12 cellular contexts compared by ENCODE assay signal in the genomic region with DNA sequence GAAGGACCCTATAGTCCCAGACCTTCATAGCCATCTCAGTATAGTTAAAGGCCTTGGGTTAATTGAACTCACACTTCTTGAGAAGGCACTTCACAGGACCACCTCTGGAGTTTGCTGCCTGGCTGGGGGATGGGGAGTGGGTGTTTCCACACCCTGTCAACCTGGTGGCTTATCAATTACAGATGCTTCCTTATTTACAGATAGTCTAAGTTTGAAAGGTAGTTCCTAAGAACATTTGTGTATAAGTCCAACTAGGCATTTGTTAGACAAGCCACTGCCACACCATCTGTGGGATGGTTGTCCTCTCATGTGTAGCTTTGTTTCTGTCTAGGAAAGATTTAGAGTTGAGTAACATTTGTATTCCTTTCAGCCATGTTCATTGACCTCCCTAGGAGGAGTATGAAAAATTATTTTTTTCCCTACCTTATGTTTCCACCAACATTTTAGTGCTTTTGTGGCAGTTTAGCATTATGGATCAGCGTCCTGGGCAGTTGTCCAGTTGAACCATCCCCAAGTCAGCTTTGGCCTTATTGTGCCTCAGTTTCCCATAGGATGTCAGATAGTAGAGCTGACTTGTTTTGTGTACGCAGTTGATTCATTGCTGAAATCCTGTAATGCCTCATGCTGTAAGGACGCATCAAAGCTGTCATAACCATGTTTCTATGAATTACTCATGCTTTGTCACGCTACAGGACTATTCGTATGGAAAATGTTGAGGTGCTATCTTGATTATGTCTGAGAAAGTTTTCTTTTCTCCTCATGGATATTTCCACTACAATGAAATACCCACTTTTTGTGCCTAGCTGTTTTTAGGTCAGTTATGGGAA. TPM values are rescaled to one million over a fixed set of nuclear protein-coding genes. Genes with fewer than 3 reads are reported as not detected.
A peak's percentile ranks its signal among the peaks of the same experiment; 100 is the strongest.
DNase-seq lines count a peak whose midpoint lies in the region; ATAC-seq, FAIRE-seq and TF ChIP-seq lines count a peak whose summit lies in the region.
"Had no signal": no experiment of that assay in that cellular context is flagged by ENCODE, and none has a peak within 500 bp of the region (broad histone marks: within the 10 kb centered on the region; RNA-seq: fewer than 3 reads in every experiment).

No MANE protein-coding gene starts in this region.

- H3K4me3 ChIP-seq in astrocyte (ENCODE audit: insufficient read depth, low read depth, low read length) (no peak overlapping the region), trophoblast cell (ENCODE audit: low read depth, low read length) (no peak overlapping the region)
- H3K4me3 ChIP-seq: thoracic aorta had no signal

- no peak overlapping the region for H2BK5ac ChIP-seq in trophoblast cell (ENCODE audit: low read depth, low read length, poor library complexity)

- H3K23ac ChIP-seq in trophoblast cell (ENCODE audit: low read length) = no peak overlapping the region

- H3K4me1 ChIP-seq in astrocyte (ENCODE audit: insufficient read depth, low read length) = peaks cover 5% of the 10 kb centered on the region
- H3K4me1 ChIP-seq in trophoblast cell (ENCODE audit: control insufficient read depth in 1 of 2, insufficient read depth in 2 of 2, low read length in 2 of 2) = peaks cover 3 to 4% of the 10 kb centered on the region in 2 experiments

- H3K79me1 ChIP-seq in trophoblast cell (ENCODE audit: low read length) = peaks cover 2% of the 10 kb centered on the region

- no peak overlapping the region for H2BK12ac ChIP-seq in trophoblast cell (ENCODE audit: low read length)

- H3K9ac ChIP-seq in astrocyte (ENCODE audit: low read length) = no peak overlapping the region
- no peak overlapping the region for H3K9ac ChIP-seq in trophoblast cell (ENCODE audit: low read length)

- no peak overlapping the region for H3K18ac ChIP-seq in trophoblast cell (ENCODE audit: low read length)

- no peak overlapping the region for H3K14ac ChIP-seq in trophoblast cell (ENCODE audit: low read length)

- H4K12ac ChIP-seq in trophoblast cell (ENCODE audit: low read depth, low read length) = no peak overlapping the region

- DNase-seq in GM20000 (ENCODE audit: low spot score) (peak; percentile 55), astrocyte (ENCODE audit: low read depth) (peak; percentile 8), NCI-H2196 treated with DMSO at 0.1 percent for 48 hours (lab: John Stamatoyannopoulos, UW; ENCODE audit: unreplicated experiment) (no peak), trophoblast cell (no peak), AG08396 (ENCODE audit: low spot score) (no peak)
- DNase-seq: Calu3, NCI-H1105, WERI-Rb-1 had no signal

- H3K4me3 Mint-ChIP-seq in astrocyte (ENCODE audit: unreplicated experiment) = no peak overlapping the region

- H3K36me3 ChIP-seq in astrocyte (ENCODE audit: insufficient read depth, low read length) = no peaks in the 10 kb centered on the region
- H3K36me3 ChIP-seq in trophoblast cell (ENCODE audit: control insufficient read depth in 1 of 2, insufficient read depth in 2 of 2, low read length in 2 of 2) = no peaks in the 10 kb centered on the region
- H3K36me3 ChIP-seq: thoracic aorta, WERI-Rb-1 had no signal

- H3K27ac Mint-ChIP-seq in astrocyte (ENCODE audit: unreplicated experiment) = no peak overlapping the region

- peaks cover 11% of the 10 kb centered on the region for H3K27me3 Mint-ChIP-seq in astrocyte (ENCODE audit: low read depth, unreplicated experiment)

- peaks cover 3% of the 10 kb centered on the region for H3K4me1 Mint-ChIP-seq in astrocyte (ENCODE audit: low read depth, unreplicated experiment)

- H4K8ac ChIP-seq in trophoblast cell (ENCODE audit: low read depth, low read length) = no peak overlapping the region

- H2BK120ac ChIP-seq in trophoblast cell (ENCODE audit: insufficient read depth, low read length, poor library complexity) = no peak overlapping the region

- H3K27me3 ChIP-seq in astrocyte (ENCODE audit: insufficient read depth, low read length) = no peaks in the 10 kb centered on the region
- no peaks in the 10 kb centered on the region for H3K27me3 ChIP-seq in trophoblast cell (ENCODE audit: insufficient read depth, low read length)

- H3K4me2 ChIP-seq in astrocyte (ENCODE audit: low read length) (no peak overlapping the region), trophoblast cell (ENCODE audit: low read length) (no peak overlapping the region)

- TF ChIP-seq CTCF in GM20000 (IDR thresholded peaks at IDR 0.05; ENCODE audit: extremely low read depth, missing control alignments) = no peak
- TF ChIP-seq CTCF in astrocyte (IDR thresholded peaks at IDR 0.05; ENCODE audit: insufficient read depth, low read depth, low read length) = no peak

- peak; percentile 58 for ATAC-seq in GM18519 (IDR thresholded peaks at IDR 0.05; ENCODE audit: low FRiP score, unreplicated experiment)
- ATAC-seq in HG03064 (IDR thresholded peaks at IDR 0.05; ENCODE audit: low read depth, unreplicated experiment) = peak; percentile 44
- no peak for ATAC-seq in SK-N-SH treated with all-trans-retinoic acid at 6 μM for 48 hours

- WGBS in trophoblast cell (ENCODE audit: extremely low coverage, insufficient coverage, insufficient read length) = no CpG with 5 or more reads among the region's 5 CpGs

- H3K4ac ChIP-seq in trophoblast cell (ENCODE audit: low read depth, low read length) = no peak overlapping the region

- no peaks in the 10 kb centered on the region for H3K36me3 Mint-ChIP-seq in astrocyte (ENCODE audit: low read depth, unreplicated experiment)

- no peak overlapping the region for H3K27ac ChIP-seq in astrocyte (ENCODE audit: low read depth, low read length)
- no peak overlapping the region for H3K27ac ChIP-seq in trophoblast cell (ENCODE audit: low read depth, low read length)
- H3K27ac ChIP-seq: thoracic aorta, WERI-Rb-1 had no signal

- FAIRE-seq in astrocyte (lab: Jason Lieb, UNC) = no peak

- H2AFZ ChIP-seq in astrocyte (ENCODE audit: low read depth, low read length) (no peak overlapping the region), trophoblast cell (ENCODE audit: insufficient read depth, low read length, poor library complexity) (no peak overlapping the region)

- no peak overlapping the region for H2AK5ac ChIP-seq in trophoblast cell (ENCODE audit: low read length)

- H3K9me3 ChIP-seq in astrocyte (ENCODE audit: insufficient read depth, low read depth, low read length) = no peaks in the 10 kb centered on the region
- H3K9me3 ChIP-seq in trophoblast cell (ENCODE audit: insufficient read depth, low read depth, low read length) = no peaks in the 10 kb centered on the region
- H3K9me3 ChIP-seq: thoracic aorta had no signal

- no peak overlapping the region for H4K91ac ChIP-seq in trophoblast cell (ENCODE audit: low read depth, low read length)

- H3K9me3 Mint-ChIP-seq in astrocyte (ENCODE audit: unreplicated experiment) = no peaks in the 10 kb centered on the region

- no peaks in the 10 kb centered on the region for H4K20me1 ChIP-seq in astrocyte (ENCODE audit: insufficient read depth, low read length)

- no peaks in the 10 kb centered on the region for H3K79me2 ChIP-seq in astrocyte (ENCODE audit: insufficient read depth, low read length)
- H3K79me2 ChIP-seq in trophoblast cell (ENCODE audit: control insufficient read depth, insufficient read depth, low read length, poor library complexity) = no peaks in the 10 kb centered on the region

TF ChIP-seq in SK-N-SH treated with all-trans-retinoic acid at 6 μM for 48 hours, 23 proteins besides CTCF, POLR2A, EP300 and RAD21:
- no peak for TF ChIP-seq TCF4 (CRISPR knock-in tag; IDR thresholded peaks at IDR 0.05; ENCODE audit: borderline replicate concordance)
- no peak for TF ChIP-seq ZNF565 (CRISPR knock-in tag; conservative IDR thresholded peaks at IDR 0.05; ENCODE audit: low read depth)
- no peak for TF ChIP-seq ZNF70 (CRISPR knock-in tag; IDR thresholded peaks at IDR 0.05)

RNA-seq across cellular contexts. Expression of a gene that starts 21.2 kb away (rescaled TPM):
- 39.3 and 46.2 TPM in 2 replicates for total RNA-seq in astrocyte
- 85.5 and 90.6 TPM in 2 replicates for polyA plus RNA-seq in trophoblast cell (2013)

Comparison
In these comparisons a context has a peak if more than half of its experiments do, and no peak if none do; other contexts are left out.
1. DNase-seq: peak in GM20000 (single experiment) and astrocyte (single experiment); none in NCI-H2196 treated with DMSO at 0.1 percent for 48 hours (single experiment), trophoblast cell (0 of 2) and AG08396 (single experiment).